In genomic region chr7:88219781-88220747, GRCh38 we compare ENCODE assay signal across 8 cellular contexts. TPM values are rescaled to one million over a fixed set of nuclear protein-coding genes. Genes with fewer than 3 reads are reported as not detected.
DNase-seq lines count a peak whose midpoint lies in the region; ATAC-seq and TF ChIP-seq lines count a peak whose summit lies in the region.

Gene SRI (minus strand): TSS chr7:88220038. CDS start chr7:88220026, 12 bp downstream.

- TF ChIP-seq POLR2A in lower leg skin (IDR thresholded peaks at IDR 0.05), result no peak

- peak; percentile 84 for ATAC-seq in GM19324 (IDR thresholded peaks at IDR 0.05; ENCODE audit: low FRiP score, unreplicated experiment)
- ATAC-seq in HG03460 (IDR thresholded peaks at IDR 0.05; ENCODE audit: unreplicated experiment), result peak; percentile 53

- TF ChIP-seq CTCF in lower leg skin (IDR thresholded peaks at IDR 0.05), result no peak

- intact Hi-C loops in lower leg skin (cut with DNase I; ENCODE audit: low total_unique reads), result loop anchor here (10.0 kb wide), 1 partner anchor 1285 kb away; no protein-coding TSS in a partner anchor

- WGBS in lower leg skin, 2 donors, result 0 to 1% methylated on average over 41 to 66 of the region's 75 CpGs

- DNase-seq in CD1c-positive myeloid dendritic cell (ENCODE audit: extremely low spot score), result peak; percentile 96
- peak; percentile 96 for DNase-seq in NCI-H69 (lab: John Stamatoyannopoulos, UW)
- DNase-seq in activated CD4-positive, alpha-beta T cell treated with anti-CD3 and anti-CD28 coated beads, Interleukin-2, amount 50 U/mL, for 4 hours, result peak; percentile 86
- peak; percentile 58 to 89 for DNase-seq in dermis microvascular lymphatic vessel endothelial cell (ENCODE audit: low read depth in 2 of 2)
- peak; percentile 68 to 95 for DNase-seq in lower leg skin (ENCODE audit: low spot score in 2 of 2)
- DNase-seq in stimulated activated CD4-positive, alpha-beta T cell treated with anti-CD3 and anti-CD28 coated beads, Interleukin-4, amount 100 ng/mL, for 48 hours (ENCODE audit: low read depth in 2 of 2), result peak; percentile 85 to 88

- peak within 1 kb of the TSS; percentile 85 for H3K4me3 ChIP-seq in lower leg skin (ENCODE audit: low read depth, poor library complexity, severe bottlenecking)

RNA-seq across cellular contexts. Expression of gene SRI, which starts in this region (rescaled TPM):
- total RNA-seq in dermis microvascular lymphatic vessel endothelial cell (110 and 119 TPM in 2 replicates), lower leg skin (10 to 100 TPM; 24.6 to 43.9 (median 42.2) TPM)

Comparison
In these comparisons a context has a peak if more than half of its experiments do, and no peak if none do; other contexts are left out.
1. Peak in every context shown above with its lines: DNase-seq, ATAC-seq and H3K4me3 ChIP-seq.